3 cellular contexts compared by ENCODE assay signal in the genomic region with DNA sequence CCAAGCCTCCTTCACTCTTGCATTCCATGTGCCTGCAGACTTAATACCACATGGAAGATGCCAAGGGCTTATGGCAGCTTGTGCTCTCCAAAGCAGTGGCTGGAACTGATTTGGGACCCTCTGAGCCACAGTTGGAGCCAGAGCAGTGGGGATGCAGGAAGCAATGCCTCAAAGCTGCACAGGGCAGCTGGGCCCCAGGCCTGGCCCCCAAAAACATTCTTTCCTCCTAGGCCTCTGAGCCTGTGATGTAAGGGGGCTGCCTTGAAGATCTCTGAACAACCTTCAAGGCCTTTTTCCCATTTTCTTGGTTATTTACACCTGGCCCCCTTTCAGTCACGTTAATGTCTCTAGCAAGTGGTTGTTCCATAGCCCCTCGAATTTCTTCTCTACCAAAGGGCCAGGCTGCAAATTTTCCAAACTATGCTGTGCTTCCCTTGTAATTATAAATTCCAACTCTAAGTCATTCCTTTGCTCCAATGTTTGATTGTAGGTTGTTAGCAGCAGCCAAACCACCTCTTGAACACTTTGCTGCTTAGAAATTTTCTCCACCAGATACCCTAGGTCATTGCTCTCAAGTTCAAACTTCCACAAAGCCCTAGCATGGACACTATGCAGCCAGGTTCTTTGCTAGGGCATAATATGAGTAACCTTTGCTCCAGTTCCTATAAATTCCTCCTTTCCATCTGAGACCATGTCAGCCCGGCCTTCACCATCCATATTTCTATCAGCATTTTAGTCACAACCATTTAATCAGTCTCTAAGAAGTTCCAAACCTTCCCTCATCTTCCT.
A peak's percentile ranks its signal among the peaks of the same experiment; 100 is the strongest.
TF ChIP-seq lines count a peak whose summit lies in the region.

No MANE protein-coding gene starts in this region.

TF ChIP-seq in liver, 16 proteins besides CTCF, POLR2A, EP300 and RAD21:
- TF ChIP-seq HNF4A (conservative IDR thresholded peaks at IDR 0.05): peak; percentile 26 to 48
- TF ChIP-seq RXRA (IDR thresholded peaks at IDR 0.05): peak; percentile 85 to 95
- no peak for TF ChIP-seq GABPA (IDR thresholded peaks at IDR 0.05 in 1 of 2, conservative IDR thresholded peaks at IDR 0.05 in 1 of 2)
- TF ChIP-seq SP1 (IDR thresholded peaks at IDR 0.05): peak; percentile 82

TF ChIP-seq in HepG2, 621 proteins besides CTCF, POLR2A, EP300 and RAD21 (continues in another document):
- TF ChIP-seq TARDBP (CRISPR knock-in tag; IDR thresholded peaks at IDR 0.05): no peak
- TF ChIP-seq ZNF33B (CRISPR knock-in tag; IDR thresholded peaks at IDR 0.05): no peak
- TF ChIP-seq, protein P1, sequence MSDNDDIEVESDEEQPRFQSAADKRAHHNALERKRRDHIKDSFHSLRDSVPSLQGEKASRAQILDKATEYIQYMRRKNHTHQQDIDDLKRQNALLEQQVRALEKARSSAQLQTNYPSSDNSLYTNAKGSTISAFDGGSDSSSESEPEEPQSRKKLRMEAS (IDR thresholded peaks at IDR 0.05): no peak
- TF ChIP-seq, protein P2, sequence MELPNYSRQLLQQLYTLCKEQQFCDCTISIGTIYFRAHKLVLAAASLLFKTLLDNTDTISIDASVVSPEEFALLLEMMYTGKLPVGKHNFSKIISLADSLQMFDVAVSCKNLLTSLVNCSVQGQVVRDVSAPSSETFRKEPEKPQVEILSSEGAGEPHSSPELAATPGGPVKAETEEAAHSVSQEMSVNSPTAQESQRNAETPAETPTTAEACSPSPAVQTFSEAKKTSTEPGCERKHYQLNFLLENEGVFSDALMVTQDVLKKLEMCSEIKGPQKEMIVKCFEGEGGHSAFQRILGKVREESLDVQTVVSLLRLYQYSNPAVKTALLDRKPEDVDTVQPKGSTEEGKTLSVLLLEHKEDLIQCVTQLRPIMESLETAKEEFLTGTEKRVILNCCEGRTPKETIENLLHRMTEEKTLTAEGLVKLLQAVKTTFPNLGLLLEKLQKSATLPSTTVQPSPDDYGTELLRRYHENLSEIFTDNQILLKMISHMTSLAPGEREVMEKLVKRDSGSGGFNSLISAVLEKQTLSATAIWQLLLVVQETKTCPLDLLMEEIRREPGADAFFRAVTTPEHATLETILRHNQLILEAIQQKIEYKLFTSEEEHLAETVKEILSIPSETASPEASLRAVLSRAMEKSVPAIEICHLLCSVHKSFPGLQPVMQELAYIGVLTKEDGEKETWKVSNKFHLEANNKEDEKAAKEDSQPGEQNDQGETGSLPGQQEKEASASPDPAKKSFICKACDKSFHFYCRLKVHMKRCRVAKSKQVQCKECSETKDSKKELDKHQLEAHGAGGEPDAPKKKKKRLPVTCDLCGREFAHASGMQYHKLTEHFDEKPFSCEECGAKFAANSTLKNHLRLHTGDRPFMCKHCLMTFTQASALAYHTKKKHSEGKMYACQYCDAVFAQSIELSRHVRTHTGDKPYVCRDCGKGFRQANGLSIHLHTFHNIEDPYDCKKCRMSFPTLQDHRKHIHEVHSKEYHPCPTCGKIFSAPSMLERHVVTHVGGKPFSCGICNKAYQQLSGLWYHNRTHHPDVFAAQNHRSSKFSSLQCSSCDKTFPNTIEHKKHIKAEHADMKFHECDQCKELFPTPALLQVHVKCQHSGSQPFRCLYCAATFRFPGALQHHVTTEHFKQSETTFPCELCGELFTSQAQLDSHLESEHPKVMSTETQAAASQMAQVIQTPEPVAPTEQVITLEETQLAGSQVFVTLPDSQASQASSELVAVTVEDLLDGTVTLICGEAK (IDR thresholded peaks at IDR 0.05): no peak
- TF ChIP-seq, protein P2 (CRISPR knock-in tag; IDR thresholded peaks at IDR 0.05): no peak
- no peak for TF ChIP-seq ZNF674 (CRISPR knock-in tag; IDR thresholded peaks at IDR 0.05; ENCODE audit: low read depth)
- TF ChIP-seq SP140L (CRISPR knock-in tag; IDR thresholded peaks at IDR 0.05; ENCODE audit: borderline replicate concordance): no peak
- TF ChIP-seq BORCS8-MEF2B (CRISPR knock-in tag; IDR thresholded peaks at IDR 0.05): no peak
- TF ChIP-seq ZNF101 (CRISPR knock-in tag; IDR thresholded peaks at IDR 0.05; ENCODE audit: borderline replicate concordance, low read depth): no peak
- TF ChIP-seq FOSL1 (CRISPR knock-in tag; IDR thresholded peaks at IDR 0.05; ENCODE audit: borderline replicate concordance): no peak
- no peak for TF ChIP-seq ZFP90 (CRISPR knock-in tag; IDR thresholded peaks at IDR 0.05; ENCODE audit: borderline replicate concordance)
- TF ChIP-seq, protein P3, sequence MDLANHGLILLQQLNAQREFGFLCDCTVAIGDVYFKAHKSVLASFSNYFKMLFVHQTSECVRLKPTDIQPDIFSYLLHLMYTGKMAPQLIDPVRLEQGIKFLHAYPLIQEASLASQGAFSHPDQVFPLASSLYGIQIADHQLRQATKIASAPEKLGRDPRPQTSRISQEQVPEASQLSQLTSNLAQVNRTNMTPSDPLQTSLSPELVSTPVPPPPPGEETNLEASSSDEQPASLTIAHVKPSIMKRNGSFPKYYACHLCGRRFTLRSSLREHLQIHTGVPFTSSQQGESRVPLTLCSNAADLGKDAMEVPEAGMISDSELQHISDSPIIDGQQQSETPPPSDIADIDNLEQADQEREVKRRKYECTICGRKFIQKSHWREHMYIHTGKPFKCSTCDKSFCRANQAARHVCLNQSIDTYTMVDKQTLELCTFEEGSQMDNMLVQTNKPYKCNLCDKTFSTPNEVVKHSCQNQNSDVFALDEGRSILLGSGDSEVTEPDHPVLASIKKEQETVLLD (CRISPR knock-in tag; IDR thresholded peaks at IDR 0.05; ENCODE audit: low read depth): no peak
- TF ChIP-seq RXRB (CRISPR knock-in tag; IDR thresholded peaks at IDR 0.05; ENCODE audit: borderline replicate concordance): no peak

TF ChIP-seq in IMR-90, 13 proteins besides CTCF, POLR2A, EP300 and RAD21:
- TF ChIP-seq MAZ (IDR thresholded peaks at IDR 0.05; ENCODE audit: borderline replicate concordance, low read depth, low read length) (no peak), BHLHE40 (IDR thresholded peaks at IDR 0.05; ENCODE audit: low read depth, low read length) (no peak), CEBPB (IDR thresholded peaks at IDR 0.05; ENCODE audit: low read depth, low read length) (no peak), NFE2L2 (IDR thresholded peaks at IDR 0.05; ENCODE audit: low read depth, low read length) (no peak), FOS (IDR thresholded peaks at IDR 0.05; ENCODE audit: low read depth, low read length) (no peak), CHD1 (IDR thresholded peaks at IDR 0.05; ENCODE audit: low read depth, low read length) (no peak), MXI1 (IDR thresholded peaks at IDR 0.05; ENCODE audit: borderline replicate concordance, low read depth, low read length) (no peak), RCOR1 (IDR thresholded peaks at IDR 0.05; ENCODE audit: insufficient replicate concordance, low read length) (no peak), RFX5 (IDR thresholded peaks at IDR 0.05; ENCODE audit: low read depth, low read length) (no peak), SMC3 (IDR thresholded peaks at IDR 0.05; ENCODE audit: low read depth, low read length) (no peak), MAFK (IDR thresholded peaks at IDR 0.05; ENCODE audit: low read depth, low read length) (no peak)
- TF ChIP-seq, protein P4, sequence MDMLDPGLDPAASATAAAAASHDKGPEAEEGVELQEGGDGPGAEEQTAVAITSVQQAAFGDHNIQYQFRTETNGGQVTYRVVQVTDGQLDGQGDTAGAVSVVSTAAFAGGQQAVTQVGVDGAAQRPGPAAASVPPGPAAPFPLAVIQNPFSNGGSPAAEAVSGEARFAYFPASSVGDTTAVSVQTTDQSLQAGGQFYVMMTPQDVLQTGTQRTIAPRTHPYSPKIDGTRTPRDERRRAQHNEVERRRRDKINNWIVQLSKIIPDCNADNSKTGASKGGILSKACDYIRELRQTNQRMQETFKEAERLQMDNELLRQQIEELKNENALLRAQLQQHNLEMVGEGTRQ (IDR thresholded peaks at IDR 0.05; ENCODE audit: low read depth, low read length): no peak
- TF ChIP-seq, protein P5, sequence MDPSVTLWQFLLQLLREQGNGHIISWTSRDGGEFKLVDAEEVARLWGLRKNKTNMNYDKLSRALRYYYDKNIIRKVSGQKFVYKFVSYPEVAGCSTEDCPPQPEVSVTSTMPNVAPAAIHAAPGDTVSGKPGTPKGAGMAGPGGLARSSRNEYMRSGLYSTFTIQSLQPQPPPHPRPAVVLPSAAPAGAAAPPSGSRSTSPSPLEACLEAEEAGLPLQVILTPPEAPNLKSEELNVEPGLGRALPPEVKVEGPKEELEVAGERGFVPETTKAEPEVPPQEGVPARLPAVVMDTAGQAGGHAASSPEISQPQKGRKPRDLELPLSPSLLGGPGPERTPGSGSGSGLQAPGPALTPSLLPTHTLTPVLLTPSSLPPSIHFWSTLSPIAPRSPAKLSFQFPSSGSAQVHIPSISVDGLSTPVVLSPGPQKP (IDR thresholded peaks at IDR 0.05; ENCODE audit: borderline replicate concordance, low read depth, low read length): no peak
